18 cellular contexts compared by ENCODE assay signal in genomic region chr6:57207872-57208271, GRCh38.
"Had no signal": no experiment of that assay in that cellular context is flagged by ENCODE, and none has a peak within 500 bp of the region (broad histone marks: within the 10 kb centered on the region; RNA-seq: fewer than 3 reads in every experiment).

No MANE protein-coding gene starts in this region.

- H3K36me3 Mint-ChIP-seq: memory B cell; naive thymus-derived CD8-positive, alpha-beta T cell had no signal

- ATAC-seq: left ventricle myocardium superior; naive thymus-derived CD8-positive, alpha-beta T cell; pancreas had no signal

- H3K27me3 Mint-ChIP-seq: activated B cell treated with CpG ODN at 0.5 μM for 24 hours; brain; memory B cell; naive thymus-derived CD8-positive, alpha-beta T cell had no signal

- DNase-seq: activated B cell treated with CpG ODN at 0.5 μM for 24 hours; activated naive CD4-positive, alpha-beta T cell treated with anti-CD3 and anti-CD28 coated beads for 36 hours; amniotic stem cell; cortex of kidney; effector CD4-positive, alpha-beta T cell; hypothalamus; left ventricle myocardium superior; naive thymus-derived CD8-positive, alpha-beta T cell; pancreas; stimulated activated CD4-positive, alpha-beta T cell treated with anti-CD3 and anti-CD28 coated beads, Interleukin-15, amount 100 ng/mL, for 24 hours; stimulated activated CD4-positive, alpha-beta T cell treated with anti-CD3 and anti-CD28 coated beads, Interleukin-4, amount 100 ng/mL, for 1 hour; stimulated activated naive CD4-positive, alpha-beta T cell; transverse colon had no signal

- H3K9me3 Mint-ChIP-seq: activated B cell treated with CpG ODN at 0.5 μM for 24 hours; activated naive CD4-positive, alpha-beta T cell treated with anti-CD3 and anti-CD28 coated beads for 36 hours; activated T-helper 1 cell treated with anti-CD3 and anti-CD28 coated beads, Interleukin-12 subunit alpha, Interleukin-12 subunit beta, Interleukin-2, Interleukin-4 antibody, amounts not matched to agents 30 ng/mL and 10 ng/mL and 1 ng/mL, durations not matched to agents 14 hours and 24 hours and 36 hours; brain; memory B cell; naive thymus-derived CD8-positive, alpha-beta T cell had no signal

- H3K4me3 ChIP-seq: esophagus muscularis mucosa, pancreas, transverse colon, vagina had no signal

- H3K4me3 Mint-ChIP-seq: activated B cell treated with CpG ODN at 0.5 μM for 24 hours; activated naive CD4-positive, alpha-beta T cell treated with anti-CD3 and anti-CD28 coated beads for 36 hours; activated T-helper 1 cell treated with anti-CD3 and anti-CD28 coated beads, Interleukin-12 subunit alpha, Interleukin-12 subunit beta, Interleukin-2, Interleukin-4 antibody, amounts not matched to agents 30 ng/mL and 10 ng/mL and 1 ng/mL, durations not matched to agents 14 hours and 24 hours and 36 hours; brain; memory B cell; naive thymus-derived CD8-positive, alpha-beta T cell had no signal

- H3K27ac Mint-ChIP-seq: activated B cell treated with CpG ODN at 0.5 μM for 24 hours; activated naive CD4-positive, alpha-beta T cell treated with anti-CD3 and anti-CD28 coated beads for 36 hours; activated T-helper 1 cell treated with anti-CD3 and anti-CD28 coated beads, Interleukin-12 subunit alpha, Interleukin-12 subunit beta, Interleukin-2, Interleukin-4 antibody, amounts not matched to agents 30 ng/mL and 10 ng/mL and 1 ng/mL, durations not matched to agents 14 hours and 24 hours and 36 hours; brain; memory B cell; naive thymus-derived CD8-positive, alpha-beta T cell had no signal

- H3K4me1 Mint-ChIP-seq: activated B cell treated with CpG ODN at 0.5 μM for 24 hours, brain, memory B cell had no signal
